ENCODE assay signal across 1 cellular context in genomic region chr6:3742426-3743344, GRCh38.
TF ChIP-seq lines count a peak whose summit lies in the region.

No MANE protein-coding gene starts in this region.

TF ChIP-seq in IMR-90, 13 proteins besides CTCF, POLR2A, EP300 and RAD21:
- no peak for TF ChIP-seq USF2 (IDR thresholded peaks at IDR 0.05; ENCODE audit: low read depth, low read length)
- TF ChIP-seq RFX5 (IDR thresholded peaks at IDR 0.05; ENCODE audit: low read depth, low read length), result no peak
- TF ChIP-seq CHD1 (IDR thresholded peaks at IDR 0.05; ENCODE audit: low read depth, low read length), result no peak
- 0 out of 2 replicates have a peak, but pooled peaks have one; percentile 65 for TF ChIP-seq MXI1 (IDR thresholded peaks at IDR 0.05; ENCODE audit: borderline replicate concordance, low read depth, low read length)
- TF ChIP-seq MAZ (IDR thresholded peaks at IDR 0.05; ENCODE audit: borderline replicate concordance, low read depth, low read length), result no peak
- no peak for TF ChIP-seq ELK1 (IDR thresholded peaks at IDR 0.05; ENCODE audit: borderline replicate concordance, low read depth, low read length)
- TF ChIP-seq RCOR1 (IDR thresholded peaks at IDR 0.05; ENCODE audit: insufficient replicate concordance, low read length), result no peak
- TF ChIP-seq BHLHE40 (IDR thresholded peaks at IDR 0.05; ENCODE audit: low read depth, low read length), result no peak
- TF ChIP-seq SMC3 (IDR thresholded peaks at IDR 0.05; ENCODE audit: low read depth, low read length), result peak; percentile 86
- no peak for TF ChIP-seq FOS (IDR thresholded peaks at IDR 0.05; ENCODE audit: low read depth, low read length)
